ENCODE assay signal across 24 cellular contexts in genomic region chr10:121236621-121237020, GRCh38.
"Had no signal": no experiment of that assay in that cellular context is flagged by ENCODE, and none has a peak within 500 bp of the region (broad histone marks: within the 10 kb centered on the region; RNA-seq: fewer than 3 reads in every experiment).

No MANE protein-coding gene starts in this region.

- H3K27ac ChIP-seq: body of pancreas had no signal

- H3K27me3 Mint-ChIP-seq: activated B cell treated with CpG ODN at 0.5 μM for 24 hours; activated CD4-positive, alpha-beta T cell treated with anti-CD3 and anti-CD28 coated beads, Interleukin-2, amount 10 ng/mL, durations not matched to agents 24 days and 14 days; activated CD8-positive, alpha-beta memory T cell treated with anti-CD3 and anti-CD28 coated beads, Interleukin-2, amount 10 ng/mL, durations not matched to agents 7 days and 5 days; activated T-cell treated with anti-CD3 and anti-CD28 coated beads, Interleukin-2, amount 50 U/mL, for 24 hours; T-cell had no signal

- H3K9me3 Mint-ChIP-seq: activated naive CD4-positive, alpha-beta T cell treated with anti-CD3 and anti-CD28 coated beads, Interleukin-2, amount 50 U/mL, for 24 hours had no signal

- DNase-seq: activated B cell treated with CpG ODN at 0.5 μM for 24 hours; activated CD4-positive, alpha-beta T cell treated with anti-CD3 and anti-CD28 coated beads for 1 hour; activated CD4-positive, alpha-beta T cell treated with anti-CD3 and anti-CD28 coated beads, Interleukin-2, amount 10 ng/mL, durations not matched to agents 24 days and 14 days; activated CD4-positive, alpha-beta T cell treated with anti-CD3 and anti-CD28 coated beads, Interleukin-2, amount 50 U/mL, for 48 hours; activated CD8-positive, alpha-beta memory T cell treated with anti-CD3 and anti-CD28 coated beads, Interleukin-2, amount 10 ng/mL, durations not matched to agents 7 days and 5 days; activated effector memory CD4-positive, alpha-beta T cell treated with Interleukin-2 at 50 U/mL for 16 hours; activated naive CD4-positive, alpha-beta T cell; activated T-cell treated with anti-CD3 and anti-CD28 coated beads, Interleukin-2, amount 50 U/mL, for 24 hours; aorta; body of pancreas; central memory CD4-positive, alpha-beta T cell; NCI-H1092; NCI-H1417; NCI-H1930; NCI-H2107; NCI-H345; NCI-H510A treated with DMSO at 0.1 percent for 48 hours; NCI-H69; SIG-M5; T-cell; T-helper 2 cell; T1000 had no signal

- H3K4me1 Mint-ChIP-seq: activated B cell treated with CpG ODN at 0.5 μM for 24 hours; activated CD4-positive, alpha-beta T cell treated with anti-CD3 and anti-CD28 coated beads, Interleukin-2, amount 10 ng/mL, durations not matched to agents 24 days and 14 days; activated CD8-positive, alpha-beta memory T cell treated with anti-CD3 and anti-CD28 coated beads, Interleukin-2, amount 10 ng/mL, durations not matched to agents 7 days and 5 days; activated naive CD4-positive, alpha-beta T cell treated with anti-CD3 and anti-CD28 coated beads, Interleukin-2, amount 50 U/mL, for 24 hours; T-cell had no signal

- H3K36me3 Mint-ChIP-seq: activated CD8-positive, alpha-beta memory T cell treated with anti-CD3 and anti-CD28 coated beads, Interleukin-2, amount 10 ng/mL, durations not matched to agents 7 days and 5 days; activated naive CD4-positive, alpha-beta T cell treated with anti-CD3 and anti-CD28 coated beads, Interleukin-2, amount 50 U/mL, for 24 hours; T-cell had no signal

- H3K4me3 Mint-ChIP-seq: activated B cell treated with CpG ODN at 0.5 μM for 24 hours; activated CD4-positive, alpha-beta T cell treated with anti-CD3 and anti-CD28 coated beads, Interleukin-2, amount 10 ng/mL, durations not matched to agents 24 days and 14 days; activated CD8-positive, alpha-beta memory T cell treated with anti-CD3 and anti-CD28 coated beads, Interleukin-2, amount 10 ng/mL, durations not matched to agents 7 days and 5 days; activated naive CD4-positive, alpha-beta T cell treated with anti-CD3 and anti-CD28 coated beads, Interleukin-2, amount 50 U/mL, for 24 hours; activated T-cell treated with anti-CD3 and anti-CD28 coated beads, Interleukin-2, amount 50 U/mL, for 24 hours; activated T-helper 1 cell treated with anti-CD3 and anti-CD28 coated beads, Interleukin-12 subunit alpha, Interleukin-12 subunit beta, Interleukin-2, Interleukin-4 antibody, amounts not matched to agents 30 ng/mL and 10 ng/mL and 1 ng/mL, durations not matched to agents 14 hours and 24 hours and 36 hours; T-cell had no signal

- H3K9me3 ChIP-seq: body of pancreas had no signal

- H3K27ac Mint-ChIP-seq: activated B cell treated with CpG ODN at 0.5 μM for 24 hours; activated CD4-positive, alpha-beta T cell treated with anti-CD3 and anti-CD28 coated beads, Interleukin-2, amount 10 ng/mL, durations not matched to agents 24 days and 14 days; activated CD8-positive, alpha-beta memory T cell treated with anti-CD3 and anti-CD28 coated beads, Interleukin-2, amount 10 ng/mL, durations not matched to agents 7 days and 5 days; activated naive CD4-positive, alpha-beta T cell treated with anti-CD3 and anti-CD28 coated beads, Interleukin-2, amount 50 U/mL, for 24 hours; activated T-cell treated with anti-CD3 and anti-CD28 coated beads, Interleukin-2, amount 50 U/mL, for 24 hours; activated T-helper 1 cell treated with anti-CD3 and anti-CD28 coated beads, Interleukin-12 subunit alpha, Interleukin-12 subunit beta, Interleukin-2, Interleukin-4 antibody, amounts not matched to agents 30 ng/mL and 10 ng/mL and 1 ng/mL, durations not matched to agents 14 hours and 24 hours and 36 hours; T-cell had no signal

- H3K4me1 ChIP-seq: body of pancreas had no signal

- ATAC-seq: activated CD8-positive, alpha-beta memory T cell treated with anti-CD3 and anti-CD28 coated beads, Interleukin-2, amount 10 ng/mL, durations not matched to agents 7 days and 5 days; body of pancreas; T-cell had no signal

- H3K27me3 ChIP-seq: body of pancreas had no signal

- H3K4me3 ChIP-seq: body of pancreas had no signal
